Comparison of ENCODE assay signal across 1 cellular context in genomic region chr2:237486819-237487448, GRCh38.
TF ChIP-seq lines count a peak whose summit lies in the region.

A gene with protein sequence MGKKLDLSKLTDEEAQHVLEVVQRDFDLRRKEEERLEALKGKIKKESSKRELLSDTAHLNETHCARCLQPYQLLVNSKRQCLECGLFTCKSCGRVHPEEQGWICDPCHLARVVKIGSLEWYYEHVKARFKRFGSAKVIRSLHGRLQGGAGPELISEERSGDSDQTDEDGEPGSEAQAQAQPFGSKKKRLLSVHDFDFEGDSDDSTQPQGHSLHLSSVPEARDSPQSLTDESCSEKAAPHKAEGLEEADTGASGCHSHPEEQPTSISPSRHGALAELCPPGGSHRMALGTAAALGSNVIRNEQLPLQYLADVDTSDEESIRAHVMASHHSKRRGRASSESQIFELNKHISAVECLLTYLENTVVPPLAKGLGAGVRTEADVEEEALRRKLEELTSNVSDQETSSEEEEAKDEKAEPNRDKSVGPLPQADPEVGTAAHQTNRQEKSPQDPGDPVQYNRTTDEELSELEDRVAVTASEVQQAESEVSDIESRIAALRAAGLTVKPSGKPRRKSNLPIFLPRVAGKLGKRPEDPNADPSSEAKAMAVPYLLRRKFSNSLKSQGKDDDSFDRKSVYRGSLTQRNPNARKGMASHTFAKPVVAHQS (plus strand): TSS chr2:237487251. CDS start chr2:237493427, 6,176 bp downstream.

TF ChIP-seq in HEK293, 187 proteins besides CTCF, POLR2A, EP300 and RAD21 (continued from another document):
- TF ChIP-seq ZNF692 (tag by site-specific recombination; IDR thresholded peaks at IDR 0.05) = peak; percentile 56; the same call in 1 of the 2 replicates
- TF ChIP-seq ZBTB20 (tag by site-specific recombination; IDR thresholded peaks at IDR 0.05) = no peak
TF ChIP-seq in HEK293: peak in this region for 9.
